Comparison of ENCODE assay signal across 1 cellular context in genomic region chr17:45149037-45149668, GRCh38.
TF ChIP-seq lines count a peak whose summit lies in the region.

No MANE protein-coding gene starts in this region.

TF ChIP-seq in SK-N-SH, 30 proteins besides CTCF, POLR2A, EP300 and RAD21:
- TF ChIP-seq SMC3 (IDR thresholded peaks at IDR 0.05; ENCODE audit: low read depth, low read length) (peak; percentile 73), EZH2phosphoT487 (IDR thresholded peaks at IDR 0.05; ENCODE audit: borderline replicate concordance, low read depth) (no peak), FOSL2 (IDR thresholded peaks at IDR 0.05; ENCODE audit: borderline replicate concordance, low read depth) (peak; percentile 4; the same call in 1 of the 2 replicates), PBX3 (IDR thresholded peaks at IDR 0.05) (peak; percentile 11; the same call in 1 of the 2 replicates), RXRA (IDR thresholded peaks at IDR 0.05; ENCODE audit: borderline replicate concordance, low read depth) (0 out of 2 replicates have a peak, but pooled peaks have one; percentile 9), SIN3A (IDR thresholded peaks at IDR 0.05; ENCODE audit: borderline replicate concordance, low read depth, low read length) (0 out of 2 replicates have a peak, but pooled peaks have one; percentile 30), REST (IDR thresholded peaks at IDR 0.05; ENCODE audit: low read depth, low read length) (peak; percentile 50), POLR2AphosphoS5 (IDR thresholded peaks at IDR 0.05; ENCODE audit: low read depth, low read length) (no peak; the same call in 1 of the 2 replicates), NFIC (IDR thresholded peaks at IDR 0.05; ENCODE audit: borderline replicate concordance) (no peak), ELF1 (IDR thresholded peaks at IDR 0.05) (peak; percentile 33; the same call in 1 of the 2 replicates), TAF1 (IDR thresholded peaks at IDR 0.05; ENCODE audit: borderline replicate concordance, low read depth, low read length) (0 out of 2 replicates have a peak, but pooled peaks have one; percentile 36), CHD2 (IDR thresholded peaks at IDR 0.05; ENCODE audit: low read length, partially characterized antibody) (peak; percentile 89), NRF1 (IDR thresholded peaks at IDR 0.05; ENCODE audit: low read depth, low read length) (no peak), MXI1 (IDR thresholded peaks at IDR 0.05; ENCODE audit: low read depth, low read length) (peak; percentile 29; the same call in 1 of the 2 replicates), RFX5 (IDR thresholded peaks at IDR 0.05; ENCODE audit: low read length) (no peak), RCOR1 (IDR thresholded peaks at IDR 0.05; ENCODE audit: low read length) (0 out of 2 replicates have a peak, but pooled peaks have one; percentile 21), MAX (IDR thresholded peaks at IDR 0.05; ENCODE audit: low read depth) (peak; percentile 54; the same call in 1 of the 2 replicates)
